Comparison of ENCODE assay signal across 25 cellular contexts in the genomic region with DNA sequence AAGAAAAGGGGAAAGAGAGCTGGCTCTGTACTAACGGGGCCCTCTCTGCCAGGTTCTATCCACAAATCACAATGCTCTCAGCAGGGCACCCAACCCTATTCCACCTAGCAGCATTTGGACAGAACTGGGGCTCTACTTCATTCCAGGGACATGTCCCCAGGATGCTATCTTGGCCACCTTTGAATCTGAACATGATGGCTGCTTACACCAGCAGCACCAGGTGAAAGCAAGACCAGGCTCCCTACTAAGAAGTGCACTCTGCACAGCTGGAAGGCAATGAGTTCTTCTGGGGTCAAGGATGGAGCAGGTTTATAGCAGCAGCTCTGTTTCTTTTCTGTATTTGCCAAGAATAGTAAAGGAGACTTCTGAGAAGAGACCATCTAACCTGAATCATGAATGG.
DNase-seq lines count a peak whose midpoint lies in the region; ATAC-seq and TF ChIP-seq lines count a peak whose summit lies in the region.
"Had no signal": no experiment of that assay in that cellular context is flagged by ENCODE, and none has a peak within 500 bp of the region (broad histone marks: within the 10 kb centered on the region; RNA-seq: fewer than 3 reads in every experiment).

No MANE protein-coding gene starts in this region.

- POLR2A ChIA-PET in HEK293T (lab: Yijun Ruan, JAX): interaction anchor here (1.1 kb wide), 1 partner anchor 223 kb away, joined by 4 read pairs; the partner anchor contains the start of gene DACH1

- peak overlapping the region in 2 of 5 experiments; percentile 39 to 41 for H3K4me3 Mint-ChIP-seq in brain
- H3K4me3 Mint-ChIP-seq in nephron: peak overlapping the region in 1 of 3 experiments; percentile 53
- peak overlapping the region; percentile 14 for H3K4me3 Mint-ChIP-seq in type B pancreatic cell
- H3K4me3 Mint-ChIP-seq: B cell; CD8-positive, alpha-beta T cell had no signal

- H3K9me3 Mint-ChIP-seq in brain (no peaks in the 10 kb centered on the region), nephron (no peaks in the 10 kb centered on the region), type B pancreatic cell (no peaks in the 10 kb centered on the region)
- H3K9me3 Mint-ChIP-seq: CD8-positive, alpha-beta T cell had no signal

- peaks cover 54% of the 10 kb centered on the region for H3K4me1 Mint-ChIP-seq in brain
- peaks cover 41% of the 10 kb centered on the region for H3K4me1 Mint-ChIP-seq in nephron
- peaks cover 38% of the 10 kb centered on the region for H3K4me1 Mint-ChIP-seq in type B pancreatic cell (ENCODE audit: unreplicated experiment)
- H3K4me1 Mint-ChIP-seq: B cell had no signal

- H3K36me3 Mint-ChIP-seq in brain: no peaks in the 10 kb centered on the region
- H3K36me3 Mint-ChIP-seq in nephron (ENCODE audit: low read depth): peaks cover 9% of the 10 kb centered on the region
- peaks cover 7% of the 10 kb centered on the region for H3K36me3 Mint-ChIP-seq in type B pancreatic cell
- H3K36me3 Mint-ChIP-seq: CD8-positive, alpha-beta T cell had no signal

- no peaks in the 10 kb centered on the region for H3K27me3 Mint-ChIP-seq in brain
- H3K27me3 Mint-ChIP-seq in nephron (ENCODE audit: low read depth): no peaks in the 10 kb centered on the region
- H3K27me3 Mint-ChIP-seq in type B pancreatic cell: no peaks in the 10 kb centered on the region
- H3K27me3 Mint-ChIP-seq: B cell had no signal

- CTCF ChIA-PET in HEK293T (lab: Yijun Ruan, JAX): interaction anchor here (1.0 kb wide), 1 partner anchor 188 kb away, joined by 3 read pairs; no protein-coding TSS in a partner anchor

- ATAC-seq in HG02678 (IDR thresholded peaks at IDR 0.05; ENCODE audit: unreplicated experiment) (no peak), HG02938 (IDR thresholded peaks at IDR 0.05; ENCODE audit: unreplicated experiment) (no peak)
- ATAC-seq: CD8-positive, alpha-beta T cell; HCT116; PC-3; SK-N-SH treated with all-trans-retinoic acid at 6 μM for 48 hours had no signal

- peak overlapping the region in 3 of 5 experiments; percentile 29 to 59 (median 47) for H3K27ac Mint-ChIP-seq in brain
- H3K27ac Mint-ChIP-seq in nephron: peak overlapping the region; percentile 84 to 93 (median 84)
- H3K27ac Mint-ChIP-seq in type B pancreatic cell: no peak overlapping the region
- H3K27ac Mint-ChIP-seq: B cell; CD8-positive, alpha-beta T cell had no signal

- no peak for TF ChIP-seq CTCF in brain (conservative IDR thresholded peaks at IDR 0.05)
- TF ChIP-seq CTCF in nephron (IDR thresholded peaks at IDR 0.05; ENCODE audit: unreplicated experiment in 3 of 3): no peak
- TF ChIP-seq CTCF in type B pancreatic cell (conservative IDR thresholded peaks at IDR 0.05): no peak

- DNase-seq in HEK293T (ENCODE audit: extremely low spot score) (peak; percentile 62), type B pancreatic cell (ENCODE audit: extremely low spot score, unreplicated experiment) (no peak), NCI-H187 (lab: John Stamatoyannopoulos, UW) (no peak)
- DNase-seq: Caco-2; CD8-positive, alpha-beta T cell; DMS 273 treated with DMSO at 0.1 percent for 48 hours; DMS79 treated with DMSO at 0.1 percent for 48 hours; GF-D8; KBM-7; MV-4-11; NCI-H1105; NCI-H1436 treated with DMSO at 0.1 percent for 48 hours; NCI-H2029 treated with DMSO at 0.1 percent for 48 hours; NCI-H2171; NCI-H524; NCI-H82; NK-92 treated with Interleukin-12 subunit alpha and Interleukin-12 subunit beta, amount 100 ng/mL, for 24 hours; PC-3 had no signal

TF ChIP-seq in HEK293T, 16 proteins besides CTCF, POLR2A, EP300 and RAD21:
- TF ChIP-seq BHLHE40 (IDR thresholded peaks at IDR 0.05; ENCODE audit: borderline replicate concordance): no peak
- 0 out of 2 replicates have a peak, but pooled peaks have one; percentile 1 for TF ChIP-seq PKNOX1 (IDR thresholded peaks at IDR 0.05)
- no peak for TF ChIP-seq ARNT (IDR thresholded peaks at IDR 0.05)
- peak; percentile 89 for TF ChIP-seq CTBP1 (IDR thresholded peaks at IDR 0.05; ENCODE audit: borderline replicate concordance)
- no peak for TF ChIP-seq L3MBTL2 (conservative IDR thresholded peaks at IDR 0.05)
